In the genomic region with DNA sequence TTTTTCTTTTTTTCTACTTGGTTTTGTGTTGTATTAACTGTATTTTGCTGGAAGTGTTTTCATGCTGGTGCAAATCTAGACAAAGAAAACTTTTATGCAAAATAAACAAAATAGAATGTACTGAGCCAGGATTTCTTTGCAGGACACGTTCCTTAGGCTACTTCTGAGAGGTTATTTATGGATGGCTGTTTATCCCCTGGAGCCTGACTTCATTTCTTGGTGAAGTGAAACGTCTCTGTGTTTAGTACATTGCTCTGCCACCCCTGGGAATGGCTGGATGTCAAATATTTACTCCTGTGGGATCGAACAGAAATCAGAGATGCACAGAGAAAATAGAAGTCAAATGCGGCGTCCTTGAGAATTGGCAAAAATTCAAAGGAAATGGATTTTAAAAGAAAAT, we compare ENCODE assay signal across 24 cellular contexts.
"Had no signal": no experiment of that assay in that cellular context is flagged by ENCODE, and none has a peak within 500 bp of the region (broad histone marks: within the 10 kb centered on the region; RNA-seq: fewer than 3 reads in every experiment).

No MANE protein-coding gene starts in this region.

- H3K36me3 Mint-ChIP-seq: natural killer cell; stimulated activated naive B cell treated with anti-CD40 and anti-IgM and Interleukin-4, amounts not matched to agents 10 μg/mL and 1 μg/mL and 100 μg/mL, for 72 hours had no signal

- H3K27ac Mint-ChIP-seq: activated naive CD4-positive, alpha-beta T cell treated with anti-CD3 and anti-CD28 coated beads for 36 hours; natural killer cell; stimulated activated naive B cell treated with anti-CD40 and anti-IgM and Interleukin-4, amounts not matched to agents 10 μg/mL and 1 μg/mL and 100 μg/mL, for 72 hours; T-helper 1 cell treated with Interleukin-12 subunit alpha and Interleukin-12 subunit beta and Interleukin-4 antibody, amounts not matched to agents 30 μg/mL and 1 μg/mL, for 36 hours had no signal

- H3K27me3 ChIP-seq: body of pancreas, neutrophil, ovary, SJSA1, upper lobe of left lung had no signal

- FAIRE-seq: frontal cortex, keratinocyte, small intestine had no signal

- H3K27ac ChIP-seq: body of pancreas, neutrophil, ovary, SJSA1, upper lobe of left lung had no signal

- ATAC-seq: body of pancreas; left lobe of liver; natural killer cell; sciatic nerve; stimulated activated naive B cell treated with anti-CD40 and anti-IgM and Interleukin-4, amounts not matched to agents 10 μg/mL and 1 μg/mL and 100 μg/mL, for 72 hours had no signal

- H3K4me3 Mint-ChIP-seq: activated naive CD4-positive, alpha-beta T cell treated with anti-CD3 and anti-CD28 coated beads for 36 hours; natural killer cell; stimulated activated naive B cell treated with anti-CD40 and anti-IgM and Interleukin-4, amounts not matched to agents 10 μg/mL and 1 μg/mL and 100 μg/mL, for 72 hours; T-helper 1 cell treated with Interleukin-12 subunit alpha and Interleukin-12 subunit beta and Interleukin-4 antibody, amounts not matched to agents 30 μg/mL and 1 μg/mL, for 36 hours had no signal

- H3K27me3 Mint-ChIP-seq: stimulated activated naive B cell treated with anti-CD40 and anti-IgM and Interleukin-4, amounts not matched to agents 10 μg/mL and 1 μg/mL and 100 μg/mL, for 72 hours had no signal

- H3K4me1 ChIP-seq: body of pancreas, SJSA1, upper lobe of left lung had no signal

- H3K36me3 ChIP-seq: neutrophil, ovary, SJSA1, upper lobe of left lung had no signal

- H3K4me3 ChIP-seq: body of pancreas, ovary, SJSA1, upper lobe of left lung had no signal

- DNase-seq: activated CD4-positive, alpha-beta T cell treated with anti-CD3 and anti-CD28 coated beads for 4 hours; activated CD4-positive, alpha-beta T cell treated with anti-CD3 and anti-CD28 coated beads, Interleukin-2, amount 50 U/mL, for 48 hours; activated CD4-positive, CD25-positive, alpha-beta regulatory T cell; activated CD8-positive, alpha-beta memory T cell treated with anti-CD3 and anti-CD28 coated beads, Interleukin-2, amount 50 U/mL, for 48 hours; activated naive CD4-positive, alpha-beta T cell treated with anti-CD3 and anti-CD28 coated beads for 36 hours; activated T-cell treated with anti-CD3 and anti-CD28 coated beads, Interleukin-2, amount 50 U/mL, for 48 hours; body of pancreas; caudate nucleus; dermis blood vessel endothelial cell; effector CD8-positive, alpha-beta T cell; midbrain; natural killer cell; ovary; small intestine; stimulated activated CD4-positive, alpha-beta T cell treated with anti-CD3 and anti-CD28 coated beads, Interleukin-2, amount 100 ng/mL, for 24 hours; stimulated activated naive B cell treated with anti-CD40 and anti-IgM and Interleukin-4, amounts not matched to agents 10 μg/mL and 1 μg/mL and 100 μg/mL, for 72 hours; upper lobe of left lung had no signal

- H3K4me1 Mint-ChIP-seq: natural killer cell; stimulated activated naive B cell treated with anti-CD40 and anti-IgM and Interleukin-4, amounts not matched to agents 10 μg/mL and 1 μg/mL and 100 μg/mL, for 72 hours had no signal
